ENCODE assay signal across 17 cellular contexts in genomic region chr2:191686079-191686478, GRCh38. TPM values are rescaled to one million over a fixed set of nuclear protein-coding genes. Genes with fewer than 3 reads are reported as not detected.
DNase-seq lines count a peak whose midpoint lies in the region; ATAC-seq and TF ChIP-seq lines count a peak whose summit lies in the region.
"Had no signal": no experiment of that assay in that cellular context is flagged by ENCODE, and none has a peak within 500 bp of the region (broad histone marks: within the 10 kb centered on the region; RNA-seq: fewer than 3 reads in every experiment).

No MANE protein-coding gene starts in this region.

- peaks cover 65% of the 10 kb centered on the region for H3K36me3 Mint-ChIP-seq in activated naive CD4-positive, alpha-beta T cell treated with anti-CD3 and anti-CD28 coated beads for 36 hours (ENCODE audit: low read depth)
- H3K36me3 Mint-ChIP-seq in IgD-negative memory B cell, result peaks cover 4% of the 10 kb centered on the region
- peaks cover 70% of the 10 kb centered on the region for H3K36me3 Mint-ChIP-seq in activated naive CD8-positive, alpha-beta T cell treated with anti-CD3 and anti-CD28 coated beads, Interleukin-2, amount 50 U/mL, for 24 hours (ENCODE audit: low read depth)
- peaks cover 24% of the 10 kb centered on the region for H3K36me3 Mint-ChIP-seq in type B pancreatic cell

- peak overlapping the region; percentile 82 for H3K27ac Mint-ChIP-seq in activated naive CD4-positive, alpha-beta T cell treated with anti-CD3 and anti-CD28 coated beads for 36 hours
- H3K27ac Mint-ChIP-seq in IgD-negative memory B cell (peak overlapping the region in 2 of 3 donors; percentile 7 to 33), type B pancreatic cell (no peak overlapping the region)
- H3K27ac Mint-ChIP-seq in activated naive CD8-positive, alpha-beta T cell treated with anti-CD3 and anti-CD28 coated beads, Interleukin-2, amount 50 U/mL, for 24 hours, result peak overlapping the region; percentile 48

- no peak for TF ChIP-seq CTCF in type B pancreatic cell (conservative IDR thresholded peaks at IDR 0.05)
- no peak for TF ChIP-seq CTCF in upper lobe of right lung (IDR thresholded peaks at IDR 0.05)

- H3K4me1 Mint-ChIP-seq in activated naive CD4-positive, alpha-beta T cell treated with anti-CD3 and anti-CD28 coated beads for 36 hours (ENCODE audit: low read depth), result peaks cover 80% of the 10 kb centered on the region
- peaks cover 18 to 29% (median 27%) of the 10 kb centered on the region in 3 donors for H3K4me1 Mint-ChIP-seq in IgD-negative memory B cell
- H3K4me1 Mint-ChIP-seq in activated naive CD8-positive, alpha-beta T cell treated with anti-CD3 and anti-CD28 coated beads, Interleukin-2, amount 50 U/mL, for 24 hours, result peaks cover 86% of the 10 kb centered on the region
- H3K4me1 Mint-ChIP-seq in type B pancreatic cell (ENCODE audit: unreplicated experiment), result peaks cover 24% of the 10 kb centered on the region

- intact Hi-C loops in activated naive CD4-positive, alpha-beta T cell treated with anti-CD3 and anti-CD28 coated beads for 36 hours (cut with micrococcal nuclease), result loop anchor here (10.0 kb wide), 1 partner anchor 961 kb away; no protein-coding TSS in a partner anchor
- intact Hi-C loops in upper lobe of right lung (cut with DNase I), result no loop called here

- H3K4me2 ChIP-seq in skeletal muscle satellite cell (ENCODE audit: low read length), result peak overlapping the region; percentile 54

- H3K9me3 ChIP-seq in skeletal muscle satellite cell (replicated peaks; ENCODE audit: low read length) (no peaks in the 10 kb centered on the region), upper lobe of right lung (no peaks in the 10 kb centered on the region)
- H3K9me3 ChIP-seq: esophagus squamous epithelium, spleen, stomach had no signal

- H3K4me3 ChIP-seq in skeletal muscle satellite cell (ENCODE audit: low read length) (no peak overlapping the region), upper lobe of right lung (no peak overlapping the region)
- H3K4me3 ChIP-seq: esophagus squamous epithelium, spleen, stomach had no signal

- no peak overlapping the region for H3K9ac ChIP-seq in skeletal muscle satellite cell (ENCODE audit: low read depth, low read length)

- H3K4me3 Mint-ChIP-seq in activated naive CD4-positive, alpha-beta T cell treated with anti-CD3 and anti-CD28 coated beads for 36 hours, result peak overlapping the region; percentile 32
- H3K4me3 Mint-ChIP-seq in IgD-negative memory B cell (no peak overlapping the region), type B pancreatic cell (no peak overlapping the region)
- H3K4me3 Mint-ChIP-seq in activated naive CD8-positive, alpha-beta T cell treated with anti-CD3 and anti-CD28 coated beads, Interleukin-2, amount 50 U/mL, for 24 hours, result no peak overlapping the region

- H3K27me3 ChIP-seq in skeletal muscle satellite cell (ENCODE audit: control insufficient read depth, insufficient read depth, low read length), result no peaks in the 10 kb centered on the region
- H3K27me3 ChIP-seq in upper lobe of right lung, result no peaks in the 10 kb centered on the region
- H3K27me3 ChIP-seq: esophagus squamous epithelium, spleen, stomach had no signal

- no peak for ATAC-seq in activated naive CD8-positive, alpha-beta T cell treated with anti-CD3 and anti-CD28 coated beads, Interleukin-2, amount 50 U/mL, for 24 hours
- ATAC-seq in upper lobe of right lung (no peak), GM18858 (IDR thresholded peaks at IDR 0.05; ENCODE audit: unreplicated experiment) (no peak)

- peaks cover 87% of the 10 kb centered on the region for H3K4me1 ChIP-seq in skeletal muscle satellite cell (ENCODE audit: control insufficient read depth, insufficient read depth, low read length)
- peaks cover 26% of the 10 kb centered on the region for H3K4me1 ChIP-seq in upper lobe of right lung

- no peaks in the 10 kb centered on the region for H3K9me3 Mint-ChIP-seq in activated naive CD4-positive, alpha-beta T cell treated with anti-CD3 and anti-CD28 coated beads for 36 hours
- no peaks in the 10 kb centered on the region for H3K9me3 Mint-ChIP-seq in IgD-negative memory B cell
- no peaks in the 10 kb centered on the region for H3K9me3 Mint-ChIP-seq in activated naive CD8-positive, alpha-beta T cell treated with anti-CD3 and anti-CD28 coated beads, Interleukin-2, amount 50 U/mL, for 24 hours
- H3K9me3 Mint-ChIP-seq in type B pancreatic cell, result no peaks in the 10 kb centered on the region

- H3K36me3 ChIP-seq in skeletal muscle satellite cell (ENCODE audit: insufficient read depth, low read length) (peaks cover 79% of the 10 kb centered on the region), upper lobe of right lung (peaks cover 67% of the 10 kb centered on the region)

- no peaks in the 10 kb centered on the region for H3K27me3 Mint-ChIP-seq in activated naive CD4-positive, alpha-beta T cell treated with anti-CD3 and anti-CD28 coated beads for 36 hours (ENCODE audit: low read depth)
- H3K27me3 Mint-ChIP-seq in IgD-negative memory B cell (no peaks in the 10 kb centered on the region), type B pancreatic cell (no peaks in the 10 kb centered on the region)
- no peaks in the 10 kb centered on the region for H3K27me3 Mint-ChIP-seq in activated naive CD8-positive, alpha-beta T cell treated with anti-CD3 and anti-CD28 coated beads, Interleukin-2, amount 50 U/mL, for 24 hours

- no peak for DNase-seq in activated naive CD4-positive, alpha-beta T cell treated with anti-CD3 and anti-CD28 coated beads for 36 hours
- no peak for DNase-seq in activated naive CD4-positive, alpha-beta T cell treated with Interleukin-2 at 50 U/mL for 16 hours
- no peak for DNase-seq in activated naive CD8-positive, alpha-beta T cell treated with anti-CD3 and anti-CD28 coated beads, Interleukin-2, amount 50 U/mL, for 24 hours
- DNase-seq in type B pancreatic cell (ENCODE audit: extremely low spot score, unreplicated experiment), result no peak
- no peak for DNase-seq in upper lobe of right lung
- DNase-seq: esophagus squamous epithelium; NCI-H1092; NCI-H1930; occipital lobe; SHP77 treated with DMSO at 0.1 percent for 48 hours; spleen; stimulated activated CD4-positive, alpha-beta T cell treated with anti-CD3 and anti-CD28 coated beads, Interleukin-4, amount 100 ng/mL, for 24 hours; stomach; T-helper 1 cell had no signal

- H3K27ac ChIP-seq in upper lobe of right lung, result no peak overlapping the region
- H3K27ac ChIP-seq: esophagus squamous epithelium, stomach had no signal

- CTCF ChIA-PET in activated naive CD4-positive, alpha-beta T cell treated with anti-CD3 and anti-CD28 coated beads for 36 hours (lab: Charles Lee), result interaction anchor here (1.7 to 2.2 kb wide), 2 partner anchors 10 to 117 kb away, joined by 3 to 6 read pairs; no protein-coding TSS in a partner anchor

RNA-seq across cellular contexts. Expression of gene NABP1, which starts 8.1 kb away (rescaled TPM):
- total RNA-seq in activated naive CD4-positive, alpha-beta T cell treated with anti-CD3 and anti-CD28 coated beads for 36 hours, result 100 to 1,000 TPM in 1 of 2 experiments, 10 to 100 TPM in 1; 97.5 to 101 TPM
- polyA plus RNA-seq in IgD-negative memory B cell, result 12.4 TPM
- 62.9 and 107 TPM in 2 replicates for total RNA-seq in skeletal muscle satellite cell (2012; rRNA removed)
- 15.3 and 22.5 TPM in 2 replicates for total RNA-seq in type B pancreatic cell (ENCODE audit: low replicate concordance)
- 50.2 TPM for total RNA-seq in upper lobe of right lung
